Comparison of ENCODE assay signal across 1 cellular context in genomic region chr10:102376901-102377300, GRCh38.
TF ChIP-seq lines count a peak whose summit lies in the region.

No MANE protein-coding gene starts in this region.

TF ChIP-seq in H1, 55 proteins besides CTCF, POLR2A, EP300 and RAD21:
- TF ChIP-seq EZH2 (IDR thresholded peaks at IDR 0.05; ENCODE audit: low read depth, low read length, severe bottlenecking): no peak
- no peak for TF ChIP-seq YY1 (IDR thresholded peaks at IDR 0.05; ENCODE audit: low read depth, low read length)
- TF ChIP-seq BRCA1 (IDR thresholded peaks at IDR 0.05; ENCODE audit: low read depth, low read length): no peak
- no peak for TF ChIP-seq TAF1 (IDR thresholded peaks at IDR 0.05; ENCODE audit: low read depth, low read length)
